ENCODE assay signal across 9 cellular contexts in genomic region chr17:58657962-58658803, GRCh38. TPM values are rescaled to one million over a fixed set of nuclear protein-coding genes. Genes with fewer than 3 reads are reported as not detected.
DNase-seq lines count a peak whose midpoint lies in the region; ATAC-seq and TF ChIP-seq lines count a peak whose summit lies in the region.
"Not testable (repeated sequence)": the region's sequence is repeated elsewhere in the genome, so short reads cannot be mapped to it uniquely, and the experiment has no call there.
"Had no signal": no experiment of that assay in that cellular context is flagged by ENCODE, and none has a peak within 500 bp of the region (broad histone marks: within the 10 kb centered on the region; RNA-seq: fewer than 3 reads in every experiment).

No MANE protein-coding gene starts in this region.

- H3K27ac Mint-ChIP-seq in activated CD4-positive, alpha-beta T cell treated with anti-CD3 and anti-CD28 coated beads, Interleukin-2, amount 10 ng/mL, durations not matched to agents 7 days and 5 days: peak overlapping the region; percentile 99
- peak overlapping the region; percentile 99 for H3K27ac Mint-ChIP-seq in MCF 10A (ENCODE audit: low read depth, unreplicated experiment)

- DNase-seq in AG10803 (ENCODE audit: low read depth): peak; percentile 5
- DNase-seq in HCEC 1CT: peak; percentile 30
- peak; percentile 45 for DNase-seq in NCI-H82 (lab: John Stamatoyannopoulos, UW)
- peak; percentile 10 for DNase-seq in activated CD4-positive, alpha-beta T cell treated with anti-CD3 and anti-CD28 coated beads, Interleukin-2, amount 10 ng/mL, durations not matched to agents 7 days and 5 days
- DNase-seq in MCF 10A (ENCODE audit: unreplicated experiment); Right ventricle myocardium superior; spleen: not testable (repeated sequence)

- H3K27me3 Mint-ChIP-seq in activated CD4-positive, alpha-beta T cell treated with anti-CD3 and anti-CD28 coated beads, Interleukin-2, amount 10 ng/mL, durations not matched to agents 7 days and 5 days; MCF 10A (ENCODE audit: insufficient read depth, unreplicated experiment): not testable (repeated sequence)

- not testable (repeated sequence) for H3K36me3 Mint-ChIP-seq in activated CD4-positive, alpha-beta T cell treated with anti-CD3 and anti-CD28 coated beads, Interleukin-2, amount 10 ng/mL, durations not matched to agents 7 days and 5 days (ENCODE audit: low read depth); MCF 10A (ENCODE audit: insufficient read depth, unreplicated experiment)

- H3K27ac ChIP-seq in muscle layer of colon (ENCODE audit: low read depth, low read length) (peak overlapping the region; percentile 75), spleen (peak overlapping the region in 7 of 8 donors; percentile 71 to 89 (median 86))

- CTCF ChIA-PET in activated CD4-positive, alpha-beta T cell treated with anti-CD3 and anti-CD28 coated beads, Interleukin-2, amount 10 ng/mL, durations not matched to agents 7 days and 5 days (lab: Charles Lee): interaction anchor here (0.7 to 1.3 kb wide), 3 partner anchors 27 to 130 kb away, joined by 3 read pairs; no protein-coding TSS in a partner anchor
- CTCF ChIA-PET in MCF 10A (lab: Yijun Ruan, JAX): interaction anchor here (0.7 kb wide), 1 partner anchor 238 kb away, joined by 5 read pairs; no protein-coding TSS in a partner anchor

- ATAC-seq in Right ventricle myocardium superior (ENCODE audit: poor library complexity): peak; percentile 3

- WGBS in spleen, 5 donors: 73 to 83% (median 74%) methylated on average over 10 of the region's 10 CpGs

- intact Hi-C loops in MCF 10A (cut with micrococcal nuclease); Right ventricle myocardium superior (cut with DNase I); spleen (cut with DNase I; ENCODE audit: low total_unique reads): not testable (repeated sequence)

- POLR2A ChIA-PET in activated CD4-positive, alpha-beta T cell treated with anti-CD3 and anti-CD28 coated beads, Interleukin-2, amount 10 ng/mL, durations not matched to agents 7 days and 5 days (lab: Charles Lee): interaction anchor here (1.0 to 1.5 kb wide), 2 partner anchors 15 to 26 kb away, joined by 4 to 6 read pairs; no protein-coding TSS in a partner anchor
- POLR2A ChIA-PET in MCF 10A (lab: Yijun Ruan, JAX): interaction anchor here (0.6 to 4.1 kb wide), 9 partner anchors 10 to 140 kb away, joined by 3 to 83 read pairs (median 4); partner anchors contain the start of genes RAD51C and TEX14

- peaks cover 23% of the 10 kb centered on the region for H3K4me1 Mint-ChIP-seq in activated CD4-positive, alpha-beta T cell treated with anti-CD3 and anti-CD28 coated beads, Interleukin-2, amount 10 ng/mL, durations not matched to agents 7 days and 5 days
- peaks cover 13% of the 10 kb centered on the region for H3K4me1 Mint-ChIP-seq in MCF 10A (ENCODE audit: insufficient read depth, unreplicated experiment)

- not testable (repeated sequence) for H3K9me3 ChIP-seq in muscle layer of colon (ENCODE audit: low read length); spleen

- peak overlapping the region; percentile 75 for H3K4me3 Mint-ChIP-seq in activated CD4-positive, alpha-beta T cell treated with anti-CD3 and anti-CD28 coated beads, Interleukin-2, amount 10 ng/mL, durations not matched to agents 7 days and 5 days
- peak overlapping the region; percentile 69 for H3K4me3 Mint-ChIP-seq in MCF 10A (ENCODE audit: unreplicated experiment)

- H3K27me3 ChIP-seq in muscle layer of colon (ENCODE audit: control insufficient read depth in 1 of 2, insufficient read depth in 2 of 2, low read length in 2 of 2); spleen (replicated peaks in 1 of 7): not testable (repeated sequence)

- not testable (repeated sequence) for TF ChIP-seq CTCF in AG10803 (conservative IDR thresholded peaks at IDR 0.05; ENCODE audit: low read length); MCF 10A (IDR thresholded peaks at IDR 0.05; ENCODE audit: unreplicated experiment); spleen (IDR thresholded peaks at IDR 0.05 in 8 of 11, conservative IDR thresholded peaks at IDR 0.05 in 3 of 11)

- not testable (repeated sequence) for BruUV-seq in MCF 10A (replicated peaks; lab: Mats Ljungman, UMichigan)

- TF ChIP-seq POLR2A in spleen (IDR thresholded peaks at IDR 0.05): not testable (repeated sequence)

- not testable (repeated sequence) for H3K9me3 Mint-ChIP-seq in activated CD4-positive, alpha-beta T cell treated with anti-CD3 and anti-CD28 coated beads, Interleukin-2, amount 10 ng/mL, durations not matched to agents 7 days and 5 days; MCF 10A (ENCODE audit: unreplicated experiment)

- H3K4me3 ChIP-seq in AG10803 (ENCODE audit: low read length): not testable (repeated sequence)
- H3K4me3 ChIP-seq in muscle layer of colon (ENCODE audit: low read depth in 1 of 2, low read length in 2 of 2) (peak overlapping the region in 1 of 2 donors; percentile 52), spleen (peak overlapping the region in 3 of 8 donors; percentile 31 to 64 (median 40))

- not testable (repeated sequence) for H3K9ac ChIP-seq in muscle layer of colon (ENCODE audit: low read length)

- H3K36me3 ChIP-seq in muscle layer of colon (ENCODE audit: insufficient read depth, low read length); spleen: not testable (repeated sequence)

- not testable (repeated sequence) for H3K4me1 ChIP-seq in muscle layer of colon (ENCODE audit: insufficient read depth, low read length)
- H3K4me1 ChIP-seq in spleen: peaks cover 0 to 20% (median 7%) of the 10 kb centered on the region in 6 donors

RNA-seq across cellular contexts. Expression of gene TEX14, which starts 33.7 kb away (rescaled TPM):
- under 1 TPM; 0.27 to 0.50 TPM for total RNA-seq in activated CD4-positive, alpha-beta T cell treated with anti-CD3 and anti-CD28 coated beads, Interleukin-2, amount 10 ng/mL, durations not matched to agents 7 days and 5 days
- 0.07 TPM in 1 of 2 replicates, not detected in the other for total RNA-seq in MCF 10A (2022)
- total RNA-seq in Right ventricle myocardium superior: 0.13 TPM
- total RNA-seq in spleen: under 1 TPM in 6 of 7 donors, not detected in 1; 0.25 to 0.70 (median 0.45) TPM
- under 1 TPM; 0.17 to 0.42 (median 0.30) TPM for polyA plus RNA-seq in spleen
- total RNA-seq: endothelial cell of umbilical vein had no signal

RNA-seq across cellular contexts. Expression of gene RAD51C, which starts 34.2 kb away (rescaled TPM):
- total RNA-seq in activated CD4-positive, alpha-beta T cell treated with anti-CD3 and anti-CD28 coated beads, Interleukin-2, amount 10 ng/mL, durations not matched to agents 7 days and 5 days: 10 to 100 TPM; 62.7 to 65.8 TPM
- total RNA-seq in MCF 10A (2022) (48.3 and 59.5 TPM in 2 replicates), Right ventricle myocardium superior (38.5 TPM), spleen (10 to 100 TPM; 19.6 to 26.3 (median 21.0) TPM)
- polyA plus RNA-seq in spleen: 10 to 100 TPM; 23.1 to 28.5 (median 25.2) TPM
